Comparison of ENCODE assay signal across 9 cellular contexts in the genomic region with DNA sequence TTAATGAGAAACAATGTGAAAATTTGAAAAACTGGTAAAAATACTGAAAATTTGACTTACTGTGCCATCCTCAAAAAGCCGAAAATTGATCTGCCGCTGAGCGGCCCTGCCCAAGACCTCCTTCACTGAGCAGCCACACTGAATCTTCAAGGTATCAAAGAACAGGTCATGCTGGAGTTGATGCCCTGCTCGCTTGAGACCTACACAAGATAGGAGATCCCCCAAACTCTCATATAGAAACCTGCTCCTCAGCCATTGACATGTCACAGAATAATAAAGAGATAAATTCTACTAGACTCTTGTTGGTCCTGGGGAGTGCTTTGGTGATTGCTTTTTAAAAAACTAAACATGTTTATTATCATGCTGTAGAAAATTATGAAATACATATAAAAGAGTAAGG. TPM values are rescaled to one million over a fixed set of nuclear protein-coding genes. Genes with fewer than 3 reads are reported as not detected.
"Had no signal": no experiment of that assay in that cellular context is flagged by ENCODE, and none has a peak within 500 bp of the region (broad histone marks: within the 10 kb centered on the region; RNA-seq: fewer than 3 reads in every experiment).

No MANE protein-coding gene starts in this region.

- H3K9me3 ChIP-seq: HAP-1 had no signal

- H3K9me3 Mint-ChIP-seq: GM23338, HFFc6, IgD-negative memory B cell had no signal

- H3K4me1 ChIP-seq: HAP-1 had no signal

- H3K4me3 ChIP-seq: GM23338, HAP-1 had no signal

- H3K4me3 Mint-ChIP-seq: GM23338, HFFc6, IgD-negative memory B cell had no signal

- H2AFZ ChIP-seq: GM23338 had no signal

- H3K36me3 ChIP-seq: HAP-1 had no signal

- H3K27me3 Mint-ChIP-seq: IgD-negative memory B cell had no signal

- H3K27ac ChIP-seq: KMS-11 had no signal

- H3K27ac Mint-ChIP-seq: GM23338, HFFc6, IgD-negative memory B cell had no signal

- H3K4me2 ChIP-seq: GM23338, KMS-11 had no signal

- ATAC-seq: GM23338, HCT116 had no signal

- DNase-seq: HFFc6, Karpas-422, KBM-7 had no signal

- H3K4me1 Mint-ChIP-seq: GM23338 had no signal

RNA-seq across cellular contexts. Expression of gene GLDC, which starts 52.7 kb away (rescaled TPM):
- total RNA-seq: HT-29 had no signal
